9 cellular contexts compared by ENCODE assay signal in the genomic region with DNA sequence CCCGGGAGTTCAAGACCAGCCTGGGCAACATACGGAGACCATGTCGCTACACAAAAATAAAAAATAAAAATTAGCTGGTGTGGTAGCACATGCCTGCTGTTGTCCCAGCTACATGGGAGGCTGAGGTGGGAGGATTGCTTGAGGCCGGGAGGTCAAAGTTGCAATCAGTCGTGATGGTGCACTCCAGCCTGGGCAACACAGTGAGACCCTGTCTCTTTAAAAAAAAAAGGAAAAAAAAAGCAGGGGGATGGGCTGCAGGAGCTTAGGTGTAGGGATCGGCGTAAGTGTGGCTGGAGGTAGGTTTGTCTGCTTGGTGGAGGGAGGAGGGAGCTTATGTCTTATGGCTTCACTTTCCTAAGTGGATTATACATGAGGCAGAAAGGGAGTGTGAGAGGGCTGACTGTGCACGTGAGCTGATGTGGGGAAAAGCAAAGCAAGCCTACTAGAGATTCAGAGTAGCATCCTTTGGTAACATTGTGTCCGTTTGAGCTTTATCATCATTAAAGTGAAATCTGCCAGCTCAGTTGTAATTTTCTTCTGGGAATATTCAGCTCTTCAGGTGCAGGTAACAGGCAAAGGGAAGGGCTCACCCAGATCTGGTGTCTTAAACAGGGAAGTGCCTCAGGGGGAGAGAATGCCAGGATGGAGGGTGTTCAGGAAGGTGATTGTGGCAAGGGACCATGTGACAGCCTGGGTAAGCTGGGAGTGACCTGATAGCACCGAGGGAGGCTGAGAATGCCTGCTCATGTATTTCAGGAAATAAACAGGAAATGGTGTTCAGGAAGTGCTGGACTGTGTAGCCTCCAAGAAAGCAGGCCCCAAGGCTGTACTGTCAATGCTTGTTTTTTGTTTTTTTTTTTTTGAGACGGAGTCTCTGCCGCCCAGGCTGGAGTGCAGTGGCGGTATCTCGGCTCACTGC. TPM values are rescaled to one million over a fixed set of nuclear protein-coding genes. Genes with fewer than 3 reads are reported as not detected.
DNase-seq lines count a peak whose midpoint lies in the region; ATAC-seq and TF ChIP-seq lines count a peak whose summit lies in the region.
"Had no signal": no experiment of that assay in that cellular context is flagged by ENCODE, and none has a peak within 500 bp of the region (broad histone marks: within the 10 kb centered on the region; RNA-seq: fewer than 3 reads in every experiment).

No MANE protein-coding gene starts in this region.

- peak overlapping the region; percentile 42 to 54 for H3K27ac ChIP-seq in liver (ENCODE audit: low read depth in 1 of 2, low read length in 2 of 2)

- H3K27me3 Mint-ChIP-seq in type B pancreatic cell: no peaks in the 10 kb centered on the region

- H3K27me3 ChIP-seq in liver (ENCODE audit: control insufficient read depth in 4 of 4, insufficient read depth in 4 of 4, low read length in 3 of 4): no peaks in the 10 kb centered on the region

- ATAC-seq in HG02759 (IDR thresholded peaks at IDR 0.05; ENCODE audit: unreplicated experiment) (no peak), GM21390 (IDR thresholded peaks at IDR 0.05; ENCODE audit: unreplicated experiment) (no peak)

- H3K4me1 ChIP-seq in liver (ENCODE audit: control insufficient read depth in 4 of 4, insufficient read depth in 4 of 4, low read length in 3 of 4): peaks cover 0 to 4% (median 0%) of the 10 kb centered on the region in 4 donors

- TF ChIP-seq RAD21 in liver (IDR thresholded peaks at IDR 0.05): no peak

- 70% methylated on average over 14 of the region's 14 CpGs for whole genome bisulfite sequencing in liver

- peak overlapping the region; percentile 54 for H3K27ac Mint-ChIP-seq in type B pancreatic cell

- TF ChIP-seq CTCF in liver (IDR thresholded peaks at IDR 0.05; ENCODE audit: low read depth, low read length, missing input control) (no peak), type B pancreatic cell (conservative IDR thresholded peaks at IDR 0.05) (no peak)

- peaks cover 4% of the 10 kb centered on the region for H3K36me3 Mint-ChIP-seq in type B pancreatic cell

- no peak overlapping the region for H3K9ac ChIP-seq in liver (ENCODE audit: low read depth in 1 of 2, low read length in 2 of 2)

- no peaks in the 10 kb centered on the region for H3K9me3 Mint-ChIP-seq in type B pancreatic cell

- H3K4me3 Mint-ChIP-seq in type B pancreatic cell: no peak overlapping the region

- H3K36me3 ChIP-seq in liver (ENCODE audit: control insufficient read depth in 4 of 4, insufficient read depth in 3 of 4, low read depth in 1 of 4, low read length in 3 of 4): peaks cover 2 to 15% (median 7%) of the 10 kb centered on the region in 4 donors

- H3K9me3 ChIP-seq in liver (ENCODE audit: control insufficient read depth in 4 of 4, low read length in 3 of 4): no peaks in the 10 kb centered on the region

- peaks cover 4% of the 10 kb centered on the region for H3K4me1 Mint-ChIP-seq in type B pancreatic cell (ENCODE audit: unreplicated experiment)

- peak; percentile 18 for DNase-seq in AG20443 (ENCODE audit: low spot score)
- peak; percentile 27 for DNase-seq in LoVo (ENCODE audit: low spot score)
- peak in 31 of 58 donors; percentile 3 to 67 (median 28) for DNase-seq in anterior cingulate cortex (lab: John Stamatoyannopoulos, UW)
- no peak for DNase-seq in type B pancreatic cell (ENCODE audit: extremely low spot score, unreplicated experiment)
- DNase-seq in hepatic stellate cell (ENCODE audit: low spot score): no peak

- H3K4me3 ChIP-seq in liver (ENCODE audit: low read depth in 1 of 3, low read length in 3 of 3): no peak overlapping the region

TF ChIP-seq in liver, 16 proteins besides CTCF, POLR2A, EP300 and RAD21:
- TF ChIP-seq ATF3 (IDR thresholded peaks at IDR 0.05) (no peak), FOXA2 (IDR thresholded peaks at IDR 0.05) (no peak), FOXA1 (IDR thresholded peaks at IDR 0.05) (no peak), ZBTB33 (IDR thresholded peaks at IDR 0.05) (no peak), HNF4A (conservative IDR thresholded peaks at IDR 0.05) (no peak), GABPA (IDR thresholded peaks at IDR 0.05 in 1 of 2, conservative IDR thresholded peaks at IDR 0.05 in 1 of 2) (no peak), NR2F2 (IDR thresholded peaks at IDR 0.05) (peak; percentile 35), YY1 (IDR thresholded peaks at IDR 0.05) (no peak), RXRA (IDR thresholded peaks at IDR 0.05) (peak in 1 of 2 donors; percentile 9)
- TF ChIP-seq, protein P1, sequence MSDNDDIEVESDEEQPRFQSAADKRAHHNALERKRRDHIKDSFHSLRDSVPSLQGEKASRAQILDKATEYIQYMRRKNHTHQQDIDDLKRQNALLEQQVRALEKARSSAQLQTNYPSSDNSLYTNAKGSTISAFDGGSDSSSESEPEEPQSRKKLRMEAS (IDR thresholded peaks at IDR 0.05): no peak

RNA-seq across cellular contexts. Expression of gene SETX, which starts 17.6 kb away (rescaled TPM):
- total RNA-seq in liver (10 to 100 TPM; 27.3 to 60.2 TPM), type B pancreatic cell (ENCODE audit: low replicate concordance) (34.7 and 43.3 TPM in 2 replicates)
- polyA plus RNA-seq in liver: 10 to 100 TPM in 1 of 2 donors, 1 to 10 TPM in 1; 8.6 to 12.0 TPM

RNA-seq across cellular contexts. Expression of gene TTF1, which starts 34.2 kb away (rescaled TPM):
- total RNA-seq in liver: 1 to 10 TPM; 2.8 to 6.1 TPM
- polyA plus RNA-seq in liver: 1 to 10 TPM; 1.9 to 2.4 TPM
- total RNA-seq in type B pancreatic cell (ENCODE audit: low replicate concordance): 13.1 and 18.6 TPM in 2 replicates

RNA-seq across cellular contexts. Expression of gene CFAP77, which starts 37.6 kb away (rescaled TPM):
- total RNA-seq in liver (not detected), type B pancreatic cell (ENCODE audit: low replicate concordance) (1.5 TPM in 1 of 2 replicates, not detected in the other)
- polyA plus RNA-seq in liver: not detected
- total RNA-seq: activated CD8-positive, alpha-beta memory T cell treated with anti-CD3 and anti-CD28 coated beads for 36 hours had no signal

Comparison
In these comparisons a context has a peak if more than half of its experiments do, and no peak if none do; other contexts are left out.
1. DNase-seq: peak in AG20443 (single experiment), LoVo (single experiment) and anterior cingulate cortex (31 of 58); none in type B pancreatic cell (single experiment) and hepatic stellate cell (single experiment).